ENCODE assay signal across 14 cellular contexts in genomic region chr14:24285351-24285750, GRCh38.
"Had no signal": no experiment of that assay in that cellular context is flagged by ENCODE, and none has a peak within 500 bp of the region (broad histone marks: within the 10 kb centered on the region; RNA-seq: fewer than 3 reads in every experiment).

No MANE protein-coding gene starts in this region.

- ATAC-seq: gastroesophageal sphincter; pancreas; stimulated activated effector memory CD8-positive, alpha-beta T cell treated with anti-CD3 and anti-CD28 coated beads, Interleukin-12 subunit alpha, Interleukin-12 subunit beta, amount 100 ng/mL, for 72 hours had no signal

- H3K4me1 ChIP-seq: gastroesophageal sphincter, pancreas had no signal

- DNase-seq: activated CD4-positive, alpha-beta T cell treated with anti-CD3 and anti-CD28 coated beads, Interleukin-2, amount 50 U/mL, for 1 hour; activated CD8-positive, alpha-beta memory T cell treated with anti-CD3 and anti-CD28 coated beads for 24 hours; activated gamma-delta T cell treated with Interleukin-2 at 50 U/mL for 16 hours; activated naive CD8-positive, alpha-beta T cell treated with anti-CD3 and anti-CD28 coated beads, Interleukin-2, amount 10 ng/mL, durations not matched to agents 7 days and 5 days; aorta; naive B cell; thyroid gland had no signal

- H3K27me3 Mint-ChIP-seq: naive B cell had no signal

- H3K4me3 Mint-ChIP-seq: activated naive CD8-positive, alpha-beta T cell treated with anti-CD3 and anti-CD28 coated beads, Interleukin-2, amount 10 ng/mL, durations not matched to agents 7 days and 5 days; stimulated activated effector memory CD8-positive, alpha-beta T cell treated with anti-CD3 and anti-CD28 coated beads, Interleukin-12 subunit alpha, Interleukin-12 subunit beta, amount 100 ng/mL, for 72 hours; T-helper 2 cell treated with Interferon-gamma antibody and Interleukin-4, amounts not matched to agents 5 μg/mL and 100 μg/mL, for 36 hours had no signal

- H3K27ac Mint-ChIP-seq: activated naive CD8-positive, alpha-beta T cell treated with anti-CD3 and anti-CD28 coated beads, Interleukin-2, amount 10 ng/mL, durations not matched to agents 7 days and 5 days; stimulated activated effector memory CD8-positive, alpha-beta T cell treated with anti-CD3 and anti-CD28 coated beads, Interleukin-12 subunit alpha, Interleukin-12 subunit beta, amount 100 ng/mL, for 72 hours; T-helper 2 cell treated with Interferon-gamma antibody and Interleukin-4, amounts not matched to agents 5 μg/mL and 100 μg/mL, for 36 hours had no signal

- H3K27ac ChIP-seq: gastroesophageal sphincter, pancreas, thyroid gland had no signal

- H3K9me3 ChIP-seq: gastroesophageal sphincter, pancreas, thyroid gland had no signal

- H3K9me3 Mint-ChIP-seq: activated naive CD8-positive, alpha-beta T cell treated with anti-CD3 and anti-CD28 coated beads, Interleukin-2, amount 10 ng/mL, durations not matched to agents 7 days and 5 days; naive B cell; stimulated activated effector memory CD8-positive, alpha-beta T cell treated with anti-CD3 and anti-CD28 coated beads, Interleukin-12 subunit alpha, Interleukin-12 subunit beta, amount 100 ng/mL, for 72 hours; T-helper 2 cell treated with Interferon-gamma antibody and Interleukin-4, amounts not matched to agents 5 μg/mL and 100 μg/mL, for 36 hours had no signal

- FAIRE-seq: bronchial epithelial cell, pancreas, urothelium cell line had no signal

- H3K27me3 ChIP-seq: gastroesophageal sphincter, pancreas, thyroid gland had no signal

- H3K4me3 ChIP-seq: gastroesophageal sphincter, lung, pancreas, thyroid gland had no signal
